28 cellular contexts compared by ENCODE assay signal in genomic region chr9:126827227-126827626, GRCh38.
"Had no signal": no experiment of that assay in that cellular context is flagged by ENCODE, and none has a peak within 500 bp of the region (broad histone marks: within the 10 kb centered on the region; RNA-seq: fewer than 3 reads in every experiment).

No MANE protein-coding gene starts in this region.

- H3K9ac ChIP-seq: neural progenitor cell, parathyroid adenoma had no signal

- H2AFZ ChIP-seq: neural progenitor cell, parathyroid adenoma had no signal

- H3K4me1 Mint-ChIP-seq: nephron had no signal

- H3K36me3 ChIP-seq: neural progenitor cell, ovary, transverse colon had no signal

- H3K27me3 Mint-ChIP-seq: naive thymus-derived CD4-positive, alpha-beta T cell; progenitor cell of endocrine pancreas; stimulated activated memory B cell treated with anti-CD40 and anti-IgM and Interleukin-4, amounts not matched to agents 10 μg/mL and 1 μg/mL and 100 μg/mL, for 72 hours; stimulated activated naive CD8-positive, alpha-beta T cell treated with anti-CD3 and anti-CD28 coated beads, Interleukin-15, amount 100 ng/mL, for 72 hours had no signal

- H3K4me3 Mint-ChIP-seq: naive thymus-derived CD4-positive, alpha-beta T cell; natural killer cell; nephron; neural progenitor cell; stimulated activated memory B cell treated with anti-CD40 and anti-IgM and Interleukin-4, amounts not matched to agents 10 μg/mL and 1 μg/mL and 100 μg/mL, for 72 hours; stimulated activated naive CD8-positive, alpha-beta T cell treated with anti-CD3 and anti-CD28 coated beads, Interleukin-15, amount 100 ng/mL, for 72 hours had no signal

- H3K9me3 Mint-ChIP-seq: naive thymus-derived CD4-positive, alpha-beta T cell; natural killer cell; nephron; stimulated activated memory B cell treated with anti-CD40 and anti-IgM and Interleukin-4, amounts not matched to agents 10 μg/mL and 1 μg/mL and 100 μg/mL, for 72 hours; stimulated activated naive CD8-positive, alpha-beta T cell treated with anti-CD3 and anti-CD28 coated beads, Interleukin-15, amount 100 ng/mL, for 72 hours had no signal

- H3K4me1 ChIP-seq: neural progenitor cell, parathyroid adenoma, suprapubic skin, testis, upper lobe of left lung, vagina had no signal

- H3K27ac ChIP-seq: neural progenitor cell, ovary, parathyroid adenoma, psoas muscle, right lobe of liver, sigmoid colon, suprapubic skin, testis, tibial artery, transverse colon, upper lobe of left lung, vagina had no signal

- H3K36me3 Mint-ChIP-seq: natural killer cell had no signal

- ATAC-seq: naive thymus-derived CD4-positive, alpha-beta T cell; natural killer cell; psoas muscle; stimulated activated memory B cell treated with anti-CD40 and anti-IgM and Interleukin-4, amounts not matched to agents 10 μg/mL and 1 μg/mL and 100 μg/mL, for 72 hours; stimulated activated naive CD8-positive, alpha-beta T cell treated with anti-CD3 and anti-CD28 coated beads, Interleukin-15, amount 100 ng/mL, for 72 hours; stimulated activated naive CD8-positive, alpha-beta T cell treated with anti-CD3 and anti-CD28 coated beads, Interleukin-15, Interleukin-2, amounts not matched to agents 100 U/mL and 50 U/mL, for 24 hours had no signal

- H3K9me3 ChIP-seq: ovary, psoas muscle, right lobe of liver, sigmoid colon, suprapubic skin, testis, tibial artery, transverse colon, upper lobe of left lung, vagina had no signal

- H3K4me2 ChIP-seq: neural progenitor cell had no signal

- DNase-seq: naive thymus-derived CD4-positive, alpha-beta T cell; natural killer cell; occipital lobe; ovary; psoas muscle; right cardiac atrium; right lobe of liver; sigmoid colon; small intestine; stimulated activated CD4-positive, alpha-beta T cell treated with anti-CD3 and anti-CD28 coated beads, Interleukin-1b, Interleukin-23, amount 100 ng/mL, for 48 hours; stimulated activated CD4-positive, alpha-beta T cell treated with anti-CD3 and anti-CD28 coated beads, Interleukin-4, amount 100 ng/mL, for 1 hour; stimulated activated CD4-positive, alpha-beta T cell treated with anti-CD3 and anti-CD28 coated beads, Interleukin-4, amount 100 ng/mL, for 4 hours; stimulated activated CD8-positive, alpha-beta memory T cell treated with anti-CD3 and anti-CD28 coated beads, Interleukin-4, amount 100 ng/mL, for 48 hours; stimulated activated naive CD4-positive, alpha-beta T cell; stimulated activated naive CD8-positive, alpha-beta T cell treated with anti-CD3 and anti-CD28 coated beads, Interleukin-15, amount 100 ng/mL, for 72 hours; stimulated activated naive CD8-positive, alpha-beta T cell treated with anti-CD3 and anti-CD28 coated beads, Interleukin-15, Interleukin-2, amounts not matched to agents 100 U/mL and 50 U/mL, for 24 hours; substantia nigra; testis; tibial artery; transverse colon; upper lobe of left lung had no signal

- H3K27me3 ChIP-seq: neural progenitor cell, ovary, right lobe of liver, sigmoid colon, suprapubic skin, testis, tibial artery, transverse colon, upper lobe of left lung, vagina had no signal

- H3K4me3 ChIP-seq: neural progenitor cell, ovary, psoas muscle, right lobe of liver, sigmoid colon, suprapubic skin, testis, tibial artery, transverse colon, upper lobe of left lung, vagina had no signal

- H3K27ac Mint-ChIP-seq: natural killer cell; nephron; neural progenitor cell; progenitor cell of endocrine pancreas; stimulated activated memory B cell treated with anti-CD40 and anti-IgM and Interleukin-4, amounts not matched to agents 10 μg/mL and 1 μg/mL and 100 μg/mL, for 72 hours; stimulated activated naive CD8-positive, alpha-beta T cell treated with anti-CD3 and anti-CD28 coated beads, Interleukin-15, amount 100 ng/mL, for 72 hours had no signal
